13 cellular contexts compared by ENCODE assay signal in genomic region chr5:71588533-71588885, GRCh38. TPM values are rescaled to one million over a fixed set of nuclear protein-coding genes. Genes with fewer than 3 reads are reported as not detected.
A peak's percentile ranks its signal among the peaks of the same experiment; 100 is the strongest.
DNase-seq lines count a peak whose midpoint lies in the region; ATAC-seq, FAIRE-seq and TF ChIP-seq lines count a peak whose summit lies in the region.
"Had no signal": no experiment of that assay in that cellular context is flagged by ENCODE, and none has a peak within 500 bp of the region (broad histone marks: within the 10 kb centered on the region; RNA-seq: fewer than 3 reads in every experiment).

No MANE protein-coding gene starts in this region.

- H4K20me1 ChIP-seq in GM12878 (ENCODE audit: control insufficient read depth, insufficient read depth) = no peaks in the 10 kb centered on the region

- TF ChIP-seq RAD21 in GM12878 (IDR thresholded peaks at IDR 0.05; ENCODE audit: insufficient read depth, low read depth, low read length) = no peak

- DNase-seq in Caco-2 (no peak), GM12878 (ENCODE audit: low read depth, low spot score) (no peak), nephron progenitor cell (no peak)
- DNase-seq: DMS79 treated with DMSO at 0.1 percent for 48 hours, NCI-H1105 treated with DMSO at 0.1 percent for 48 hours, NCI-H82, pancreas had no signal

- in situ Hi-C loops in GM12878 (cut with MboI) = no loop called here

- 0 out of 2 replicates have a peak overlapping the region, but pooled peaks have one; percentile 2 for H3K9ac ChIP-seq in GM12878 (ENCODE audit: control insufficient read depth, insufficient read depth, low read length)

- BruUV-seq in Caco-2 (replicated peaks; lab: Mats Ljungman, UMichigan) = no TSS peak
- TSS peak; percentile 70 for BruUV-seq in GM12878 (replicated peaks; lab: Mats Ljungman, UMichigan)

- no peaks in the 10 kb centered on the region for H3K9me3 Mint-ChIP-seq in Caco-2 (ENCODE audit: unreplicated experiment)
- H3K9me3 Mint-ChIP-seq in IgD-negative memory B cell = no peaks in the 10 kb centered on the region
- H3K9me3 Mint-ChIP-seq in nephron progenitor cell = peaks cover 4% of the 10 kb centered on the region

- peak overlapping the region; percentile 13; the same call in 1 of the 2 replicates for H3K27ac ChIP-seq in GM12878 (ENCODE audit: control insufficient read depth, insufficient read depth)

- H3K4me3 ChIP-seq in Caco-2 (ENCODE audit: low read depth, low read length) = peak overlapping the region; percentile 87
- peak overlapping the region; percentile 98 for H3K4me3 ChIP-seq in GM12878

- peak overlapping the region; percentile 48 for H3K4me2 ChIP-seq in GM12878 (ENCODE audit: control insufficient read depth, insufficient read depth)

- peaks cover 21% of the 10 kb centered on the region for H3K4me1 Mint-ChIP-seq in Caco-2 (ENCODE audit: low read depth, unreplicated experiment)
- peaks cover 18 to 31% (median 26%) of the 10 kb centered on the region in 3 donors for H3K4me1 Mint-ChIP-seq in IgD-negative memory B cell
- peaks cover 30% of the 10 kb centered on the region for H3K4me1 Mint-ChIP-seq in nephron progenitor cell

- peaks cover 8% of the 10 kb centered on the region for H3K4me1 ChIP-seq in Caco-2
- H3K4me1 ChIP-seq in GM12878 (ENCODE audit: control insufficient read depth, insufficient read depth, low read length) = peaks cover 2% of the 10 kb centered on the region; the same call in 1 of the 2 replicates

- TF ChIP-seq POLR2A in GM12878 (IDR thresholded peaks at IDR 0.05; ENCODE audit: low read depth, low read length) = no peak

- FAIRE-seq in GM12878 (lab: Jason Lieb, UNC) = no peak
- FAIRE-seq: pancreas had no signal

- 95% methylated on average over 2 of the region's 2 CpGs for WGBS in GM12878 (ENCODE audit: insufficient coverage, insufficient replicate concordance, low lambda C conversion rate, missing lambda C conversion rate)

- SMC1A ChIA-PET in GM12878 (lab: Charles Lee; ENCODE audit: uncharacterized antibody, unreplicated experiment) = interaction anchor here (0.9 to 4.3 kb wide), 3 partner anchors 12 to 133 kb away, joined by 4 to 22 read pairs (median 4); partner anchors contain the start of gene BDP1

- CTCF ChIA-PET in Caco-2 (lab: Charles Lee) = no interaction called here
- CTCF ChIA-PET in GM12878 (lab: Yijun Ruan, JAX) = interaction anchor here (1.3 to 4.8 kb wide), 3 partner anchors 12 to 113 kb away, joined by 4 to 44 read pairs (median 6); no protein-coding TSS in a partner anchor

- POLR2A ChIA-PET in Caco-2 (lab: Charles Lee) = no interaction called here
- POLR2A ChIA-PET in GM12878 (lab: Charles Lee) = interaction anchor here (0.7 to 1.0 kb wide), 2 partner anchors 13 to 32 kb away, joined by 6 to 7 read pairs; no protein-coding TSS in a partner anchor

- peak overlapping the region; percentile 4 for H3K27ac Mint-ChIP-seq in Caco-2 (ENCODE audit: unreplicated experiment)
- H3K27ac Mint-ChIP-seq in IgD-negative memory B cell = peak overlapping the region in 1 of 3 donors; percentile 81
- H3K27ac Mint-ChIP-seq in nephron progenitor cell = no peak overlapping the region

- peaks cover 24% of the 10 kb centered on the region for H3K36me3 Mint-ChIP-seq in Caco-2 (ENCODE audit: insufficient read depth, unreplicated experiment)
- no peaks in the 10 kb centered on the region for H3K36me3 Mint-ChIP-seq in IgD-negative memory B cell
- H3K36me3 Mint-ChIP-seq in nephron progenitor cell (ENCODE audit: low read depth) = peaks cover 28% of the 10 kb centered on the region

- intact Hi-C loops in Caco-2 (cut with micrococcal nuclease; ENCODE audit: unreplicated experiment) (loop anchor here (5.0 kb wide), 1 partner anchor 169 kb away; no protein-coding TSS in a partner anchor), GM12878 (cut with micrococcal nuclease; ENCODE audit: unreplicated experiment) (no loop called here)

- no peak overlapping the region for H2AFZ ChIP-seq in GM12878 (ENCODE audit: control insufficient read depth, low read depth, low read length)

- H3K36me3 ChIP-seq in Caco-2 (ENCODE audit: control insufficient read depth, insufficient read depth, low read length) (no peaks in the 10 kb centered on the region), GM12878 (ENCODE audit: control insufficient read depth in 2 of 2, insufficient read depth in 2 of 2, low read length in 1 of 2) (no peaks in the 10 kb centered on the region)
- H3K36me3 ChIP-seq: HAP-1, pancreas had no signal

- peaks cover 50% of the 10 kb centered on the region for H3K79me2 ChIP-seq in GM12878 (ENCODE audit: control insufficient read depth, insufficient read depth, low read length)

- ATAC-seq in GM12878 (no peak), GM18517 (IDR thresholded peaks at IDR 0.05; ENCODE audit: unreplicated experiment) (no peak), GM18873 (IDR thresholded peaks at IDR 0.05; ENCODE audit: low FRiP score, unreplicated experiment) (no peak), GM21723 (IDR thresholded peaks at IDR 0.05; ENCODE audit: unreplicated experiment) (no peak), HG02588 (IDR thresholded peaks at IDR 0.05; ENCODE audit: unreplicated experiment) (no peak)
- ATAC-seq: pancreas had no signal

- H3K27me3 Mint-ChIP-seq in Caco-2 (ENCODE audit: insufficient read depth, unreplicated experiment) = no peaks in the 10 kb centered on the region
- peaks cover 2% of the 10 kb centered on the region for H3K27me3 Mint-ChIP-seq in IgD-negative memory B cell
- H3K27me3 Mint-ChIP-seq in nephron progenitor cell (ENCODE audit: low read depth, poor library complexity) = peaks cover 2% of the 10 kb centered on the region

- H3K9me3 ChIP-seq in Caco-2 = no peaks in the 10 kb centered on the region
- H3K9me3 ChIP-seq in GM12878 (replicated peaks; ENCODE audit: control insufficient read depth, insufficient read depth, low read length) = no peaks in the 10 kb centered on the region
- H3K9me3 ChIP-seq: HAP-1, pancreas had no signal

- TF ChIP-seq CTCF in Caco-2 (IDR thresholded peaks at IDR 0.05; ENCODE audit: insufficient read depth in 1 of 2, low read depth in 1 of 2, low read length in 1 of 2, severe bottlenecking in 1 of 2, unreplicated experiment in 1 of 2) = no peak
- no peak for TF ChIP-seq CTCF in GM12878 (IDR thresholded peaks at IDR 0.05 in 2 of 3, conservative IDR thresholded peaks at IDR 0.05 in 1 of 3; ENCODE audit: control insufficient read depth in 2 of 3, extremely low read depth in 1 of 3, insufficient read depth in 1 of 3, low read depth in 3 of 3, low read length in 3 of 3)
- TF ChIP-seq CTCF in nephron progenitor cell (IDR thresholded peaks at IDR 0.05) = no peak

- RAD21 ChIA-PET in GM12878 (lab: Charles Lee; ENCODE audit: unreplicated experiment) = no interaction called here

- TF ChIP-seq EP300 in GM12878 (IDR thresholded peaks at IDR 0.05; ENCODE audit: borderline replicate concordance in 1 of 2, control insufficient read depth in 1 of 2, low read depth in 2 of 2, low read length in 2 of 2) = no peak

- H3K4me3 Mint-ChIP-seq in Caco-2 (ENCODE audit: unreplicated experiment) (peak overlapping the region; percentile 97), IgD-negative memory B cell (peak overlapping the region; percentile 54 to 87 (median 70)), nephron progenitor cell (peak overlapping the region; percentile 68)

- H3K27me3 ChIP-seq in Caco-2 (replicated peaks; ENCODE audit: control insufficient read depth, insufficient read depth, low read length) (no peaks in the 10 kb centered on the region), GM12878 (replicated peaks in 1 of 2; ENCODE audit: control insufficient read depth in 2 of 2, insufficient read depth in 2 of 2, low read length in 1 of 2) (no peaks in the 10 kb centered on the region)
- H3K27me3 ChIP-seq: pancreas had no signal

TF ChIP-seq in GM12878, 131 proteins besides CTCF, POLR2A, EP300 and RAD21:
- TF ChIP-seq ZBTB11 (CRISPR knock-in tag; IDR thresholded peaks at IDR 0.05) (no peak), SUZ12 (IDR thresholded peaks at IDR 0.05; ENCODE audit: unreplicated experiment) (no peak)

RNA-seq across cellular contexts. Expression of gene MCCC2, which starts 1.4 kb away (rescaled TPM):
- total RNA-seq in Caco-2 (2022) (113 and 124 TPM in 2 replicates), GM12878 (2014; rRNA removed) (56.6 and 63.7 TPM in 2 replicates), GM12878 (2014; rRNA removed; fragmentation: Illumina TruSeq; extraction: Trizol) (66.9 and 67.6 TPM in 2 replicates), GM12878 (2021) (85.6 and 87.9 TPM in 2 replicates)
- polyA plus RNA-seq in IgD-negative memory B cell (33.2 TPM), GM12878 (2011; rRNA removed) (96.4 and 116 TPM in 2 replicates), GM12878 (2014; fragmentation: Illumina TruSeq; extraction: Trizol) (103 and 125 TPM in 2 replicates), GM12878 (2014; fragmentation: Nextera tagmentation; extraction: Ambion mirVana) (10 to 100 TPM; 22.2 to 29.1 TPM), GM12878 (2014; rRNA removed) (61.8 and 69.9 TPM in 2 replicates), GM12878 (2016; fragmentation: Nextera tagmentation; extraction: Ambion mirVana) (100 to 1,000 TPM; 102 to 106 TPM)
- total RNA-seq in GM12878 (2013; cell fraction: nucleolus; rRNA removed) = 113 and 123 TPM in 2 replicates
- 32.3 TPM for polyA plus RNA-seq in GM12878 (2011; ENCODE audit: low read depth)
- polyA plus RNA-seq in GM12878 (2011; cell fraction: cytosol; rRNA removed) = 63.2 and 75.9 TPM in 2 replicates
- polyA plus RNA-seq in GM12878 (2011; cell fraction: nucleus; rRNA removed) = 46.2 and 64.3 TPM in 2 replicates
- polyA plus RNA-seq in GM12878 (2012) = 39.2 and 46.5 TPM in 2 replicates
- 65.3 and 72.5 TPM in 2 replicates for polyA minus RNA-seq in GM12878 (2011; rRNA and poly(A)+ RNA removed)
- polyA minus RNA-seq in GM12878 (2011; cell fraction: cytosol; rRNA and poly(A)+ RNA removed) = 29.0 and 39.8 TPM in 2 replicates
- polyA minus RNA-seq in GM12878 (2011; cell fraction: nucleus; rRNA and poly(A)+ RNA removed) = 24.8 and 34.3 TPM in 2 replicates
